ENCODE assay signal across 12 cellular contexts in the genomic region with DNA sequence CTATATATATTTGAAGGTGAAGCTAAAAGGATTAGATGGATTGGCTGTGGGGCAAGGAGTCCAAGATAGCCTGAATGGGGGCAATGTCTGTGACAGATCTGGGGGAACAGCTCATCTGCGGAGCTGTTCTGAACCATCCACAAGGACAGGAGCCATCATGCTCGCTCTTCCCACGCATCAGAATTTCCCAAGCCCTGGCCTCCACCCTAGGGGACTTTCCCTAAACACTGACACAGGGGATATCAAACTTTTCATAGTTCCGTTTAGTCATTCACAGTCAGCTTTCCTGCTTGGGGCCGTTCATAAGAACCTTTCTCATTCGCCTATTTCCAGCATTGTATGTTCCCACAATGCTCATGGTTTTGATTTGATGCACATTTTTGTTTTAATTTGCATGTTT. TPM values are rescaled to one million over a fixed set of nuclear protein-coding genes. Genes with fewer than 3 reads are reported as not detected.
DNase-seq lines count a peak whose midpoint lies in the region; ATAC-seq and TF ChIP-seq lines count a peak whose summit lies in the region.
"Had no signal": no experiment of that assay in that cellular context is flagged by ENCODE, and none has a peak within 500 bp of the region (broad histone marks: within the 10 kb centered on the region; RNA-seq: fewer than 3 reads in every experiment).

No MANE protein-coding gene starts in this region.

- H3K4me3 Mint-ChIP-seq in H9 = no peak overlapping the region

- H2BK120ac ChIP-seq in H9 (ENCODE audit: low read depth, low read length, poor library complexity, severe bottlenecking) = no peak overlapping the region

- H3T11ph ChIP-seq in H9 (ENCODE audit: low read length) = no peak overlapping the region

- H3K27me3 Mint-ChIP-seq in H9 (ENCODE audit: low read depth) = no peaks in the 10 kb centered on the region; the same call in none of the 2 replicates

- no peak for TF ChIP-seq CTCF in RWPE2 (IDR thresholded peaks at IDR 0.05; ENCODE audit: poor library complexity, severe bottlenecking)
- TF ChIP-seq CTCF in H9 (conservative IDR thresholded peaks at IDR 0.05) = no peak

- no peaks in the 10 kb centered on the region for H4K20me1 ChIP-seq in H9 (ENCODE audit: control insufficient read depth, insufficient read depth, insufficient read length)

- H3K56ac ChIP-seq in H9 (ENCODE audit: insufficient read length, low read depth, low read length) = no peak overlapping the region

- peak; percentile 36; the same call in 1 of the 3 replicates for ATAC-seq in RWPE2 (ENCODE audit: low read depth)

- H4K91ac ChIP-seq in H9 (ENCODE audit: insufficient read length, low read depth, low read length) = no peak overlapping the region

- H2AK5ac ChIP-seq in H9 (ENCODE audit: insufficient read length, low read length) = no peak overlapping the region

- peaks cover 0 to 3% of the 10 kb centered on the region in 2 experiments; a peak in 2 of 4 replicates for H3K4me1 Mint-ChIP-seq in H9

- no peak overlapping the region for H3K18ac ChIP-seq in H9 (ENCODE audit: insufficient read length, low read depth, low read length)

- H3K23ac ChIP-seq in H9 (ENCODE audit: insufficient read length, low read depth, low read length) = no peak overlapping the region

- DNase-seq in GM03348 (ENCODE audit: low spot score) = peak; percentile 36
- DNase-seq in RWPE2 (ENCODE audit: low spot score) = no peak
- DNase-seq in fibroblast of gingiva (ENCODE audit: low read depth) = peak; percentile 48
- peak; percentile 80 for DNase-seq in stimulated activated CD4-positive, alpha-beta T cell treated with anti-CD3 and anti-CD28 coated beads, Interleukin-1b, Interleukin-23, amount 100 ng/mL, for 48 hours
- no peak for DNase-seq in H9
- no peak for DNase-seq in hippocampal formation (lab: John Stamatoyannopoulos, UW)
- DNase-seq in NOMO-1 treated with dmso at 0.1 percent for 144 hours (lab: John Stamatoyannopoulos, UW; ENCODE audit: unreplicated experiment) = no peak
- DNase-seq in iPS-NIHi11 (ENCODE audit: low spot score) = no peak
- DNase-seq: DMS53, KG1, NCI-H69 had no signal

- H3K9me3 ChIP-seq in RWPE2 (ENCODE audit: severe bottlenecking) = no peaks in the 10 kb centered on the region
- no peaks in the 10 kb centered on the region for H3K9me3 ChIP-seq in H9 (ENCODE audit: control insufficient read depth, low read depth, low read length)

- no peaks in the 10 kb centered on the region for H3K79me1 ChIP-seq in H9 (ENCODE audit: insufficient read depth, low read depth, low read length, poor library complexity, severe bottlenecking)

- no peak overlapping the region for H4K5ac ChIP-seq in H9 (ENCODE audit: insufficient read length, low read depth, low read length)

- H3K9me3 Mint-ChIP-seq in H9 = no peaks in the 10 kb centered on the region

- no peak overlapping the region for H3K27ac ChIP-seq in RWPE2 (ENCODE audit: poor library complexity, severe bottlenecking)
- H3K27ac ChIP-seq in H9 (ENCODE audit: insufficient read length, low read depth, low read length) = no peak overlapping the region
- H3K27ac ChIP-seq: hepatocyte had no signal

- H3K79me2 ChIP-seq in H9 (ENCODE audit: insufficient read depth, low read length) = no peaks in the 10 kb centered on the region
- H3K79me2 ChIP-seq: hepatocyte had no signal

- H2BK20ac ChIP-seq in H9 (ENCODE audit: low read depth, low read length, poor library complexity, severe bottlenecking) = no peak overlapping the region

- no peak overlapping the region for H2BK5ac ChIP-seq in H9 (ENCODE audit: insufficient read length, low read length)

- H3K14ac ChIP-seq in H9 (ENCODE audit: insufficient read depth, low read length) = no peak overlapping the region

- no peak overlapping the region for H3K4me3 ChIP-seq in RWPE2 (ENCODE audit: severe bottlenecking)
- H3K4me3 ChIP-seq: hepatocyte had no signal

- H3K27me3 ChIP-seq in RWPE2 (ENCODE audit: insufficient read depth, poor library complexity, severe bottlenecking) = no peaks in the 10 kb centered on the region
- H3K27me3 ChIP-seq in H9 (ENCODE audit: insufficient read depth, low read length) = no peaks in the 10 kb centered on the region
- H3K27me3 ChIP-seq: hepatocyte had no signal

- H3K4me2 ChIP-seq in H9 (ENCODE audit: insufficient read depth, insufficient read length, low read length) = no peak overlapping the region
- H3K4me2 ChIP-seq: hepatocyte had no signal

- no peak overlapping the region for H2BK15ac ChIP-seq in H9 (ENCODE audit: low read depth, low read length)

- H3K4ac ChIP-seq in H9 (ENCODE audit: low read depth, low read length) = no peak overlapping the region

- H3K36me3 ChIP-seq in RWPE2 (ENCODE audit: low read depth) = no peaks in the 10 kb centered on the region

- H3K9ac ChIP-seq in H9 (ENCODE audit: extremely low read depth, insufficient read length, low read length) = no peak overlapping the region

- no CpG with 5 or more reads among the region's 6 CpGs for WGBS in H9 (ENCODE audit: extremely low coverage, insufficient read length, low lambda C conversion rate)

- no peak overlapping the region for H3K27ac Mint-ChIP-seq in H9

- no peaks in the 10 kb centered on the region for H3K4me1 ChIP-seq in RWPE2 (ENCODE audit: insufficient read depth, poor library complexity, severe bottlenecking)
- H3K4me1 ChIP-seq in H9 (ENCODE audit: insufficient read depth, low read length) = no peaks in the 10 kb centered on the region

- H4K8ac ChIP-seq in H9 (replicated peaks; ENCODE audit: insufficient read length, low read depth, low read length) = no peak overlapping the region

- H2BK12ac ChIP-seq in H9 (ENCODE audit: insufficient read length, low read depth, low read length) = no peak overlapping the region

- no peak overlapping the region for H2AFZ ChIP-seq in H9 (ENCODE audit: low read length)
- H2AFZ ChIP-seq: hepatocyte had no signal

- no peaks in the 10 kb centered on the region for H3K23me2 ChIP-seq in H9 (ENCODE audit: insufficient read length, low read depth, low read length, poor library complexity, severe bottlenecking)

- H3K36me3 Mint-ChIP-seq in H9 (ENCODE audit: insufficient read depth in 1 of 3, low read depth in 3 of 3) = no peaks in the 10 kb centered on the region

RNA-seq across cellular contexts. Expression of a gene that starts 37.6 kb away (rescaled TPM):
- not detected in 2 replicates for total RNA-seq in H9 (2021)
- total RNA-seq: hepatocyte had no signal

Comparison
In these comparisons a context has a peak if more than half of its experiments do, and no peak if none do; other contexts are left out.
1. DNase-seq: peak in GM03348 (single experiment), fibroblast of gingiva (single experiment) and stimulated activated CD4-positive, alpha-beta T cell treated with anti-CD3 and anti-CD28 coated beads, Interleukin-1b, Interleukin-23, amount 100 ng/mL, for 48 hours (single experiment); none in RWPE2 (single experiment), H9 (single experiment), hippocampal formation (0 of 2), NOMO-1 treated with dmso at 0.1 percent for 144 hours (single experiment) and iPS-NIHi11 (single experiment).